In the genomic region with DNA sequence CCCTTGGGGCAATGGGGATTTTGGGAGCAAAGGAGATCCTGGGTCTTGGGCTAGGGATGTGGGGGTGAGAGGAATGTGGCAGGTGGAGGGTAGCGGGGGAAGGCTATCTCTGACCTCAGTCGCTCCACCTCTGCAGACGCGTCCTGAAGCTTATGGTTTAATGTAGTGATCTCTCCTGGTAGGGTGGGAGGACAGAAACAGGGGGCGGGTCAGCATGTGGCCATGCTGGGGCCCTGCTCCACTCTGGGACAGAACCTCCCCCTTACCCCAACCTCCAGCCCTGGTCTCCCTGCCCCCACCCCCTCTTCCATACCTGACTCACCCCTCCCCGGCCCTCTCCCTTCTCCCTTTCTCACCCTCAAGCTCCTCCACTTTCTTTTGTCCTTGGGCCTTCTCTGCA, we compare ENCODE assay signal across 8 cellular contexts. TPM values are rescaled to one million over a fixed set of nuclear protein-coding genes. Genes with fewer than 3 reads are reported as not detected.
DNase-seq lines count a peak whose midpoint lies in the region; ATAC-seq and TF ChIP-seq lines count a peak whose summit lies in the region.
"Had no signal": no experiment of that assay in that cellular context is flagged by ENCODE, and none has a peak within 500 bp of the region (broad histone marks: within the 10 kb centered on the region; RNA-seq: fewer than 3 reads in every experiment).

No MANE protein-coding gene starts in this region.

- no peaks in the 10 kb centered on the region for H3K9me2 ChIP-seq in PC-3 (replicated peaks; ENCODE audit: low read length)

- peaks cover 0 to 2% (median 0%) of the 10 kb centered on the region in 3 donors for H3K27me3 ChIP-seq in gastrocnemius medialis
- no peaks in the 10 kb centered on the region for H3K27me3 ChIP-seq in PC-3 (ENCODE audit: low read length)

- POLR2A ChIA-PET in PC-3 (lab: Charles Lee; ENCODE audit: unreplicated experiment) = no interaction called here

- DNase-seq in GM13976 (ENCODE audit: low spot score) = peak; percentile 42
- peak; percentile 64 for DNase-seq in RKO (ENCODE audit: low spot score)
- DNase-seq in fibroblast of villous mesenchyme (ENCODE audit: low read depth) = no peak
- DNase-seq in gastrocnemius medialis = no peak
- DNase-seq in PC-3 = no peak
- DNase-seq in foreskin melanocyte = no peak
- DNase-seq: NCI-H1930 had no signal

- no peak for TF ChIP-seq POLR2A in gastrocnemius medialis (IDR thresholded peaks at IDR 0.05)

- H4K20me1 ChIP-seq in PC-3 (ENCODE audit: low read length) = no peaks in the 10 kb centered on the region

- intact Hi-C loops in gastrocnemius medialis (cut with DNase I; ENCODE audit: low total_unique reads) = no loop called here
- intact Hi-C loops in PC-3 (cut with micrococcal nuclease) = no loop called here

- CTCF ChIA-PET in PC-3 (lab: Charles Lee) = no interaction called here

- H3K4me1 ChIP-seq in gastrocnemius medialis (peaks cover 0 to 7% of the 10 kb centered on the region in 2 donors), PC-3 (ENCODE audit: insufficient read depth, low read length) (no peaks in the 10 kb centered on the region)

- ATAC-seq in gastrocnemius medialis = no peak
- no peak for ATAC-seq in PC-3
- ATAC-seq in GM19035 (IDR thresholded peaks at IDR 0.05; ENCODE audit: unreplicated experiment) = no peak

- H3K9ac ChIP-seq in PC-3 (ENCODE audit: low read length) = no peak overlapping the region

- peak overlapping the region; percentile 69 for H3K4me3 ChIP-seq in fibroblast of villous mesenchyme (ENCODE audit: low read depth, low read length)
- peak overlapping the region; percentile 46 to 60 (median 52) for H3K4me3 ChIP-seq in gastrocnemius medialis
- H3K4me3 ChIP-seq in PC-3 (ENCODE audit: low read length) = no peak overlapping the region

- H3F3A ChIP-seq in PC-3 (ENCODE audit: low read length, unreplicated experiment) = no peaks in the 10 kb centered on the region

- BruUV-seq in PC-3 (replicated peaks; lab: Mats Ljungman, UMichigan) = no TSS peak

- H2AFZ ChIP-seq in PC-3 (ENCODE audit: low read length) = no peak overlapping the region

- in situ Hi-C loops in GM13976 (cut with MboI; ENCODE audit: low sequenced_read_pairs, unreplicated experiment) (no loop called here), gastrocnemius medialis (cut with MboI; ENCODE audit: low sequenced_read_pairs in 4 of 4) (no loop called here)

- peak overlapping the region; percentile 44 to 82 (median 82) for H3K27ac ChIP-seq in gastrocnemius medialis
- H3K27ac ChIP-seq in PC-3 (ENCODE audit: low read length) = no peak overlapping the region

- TF ChIP-seq CTCF in GM13976 (IDR thresholded peaks at IDR 0.05; ENCODE audit: borderline replicate concordance, control extremely low read depth, extremely low read depth, insufficient read depth, missing control alignments) (no peak), fibroblast of villous mesenchyme (IDR thresholded peaks at IDR 0.05; ENCODE audit: insufficient read depth, low read depth, low read length) (no peak), gastrocnemius medialis (IDR thresholded peaks at IDR 0.05 in 4 of 5, conservative IDR thresholded peaks at IDR 0.05 in 1 of 5) (no peak), PC-3 (conservative IDR thresholded peaks at IDR 0.05; ENCODE audit: low read depth, low read length) (no peak)

- no peaks in the 10 kb centered on the region for H3K9me3 ChIP-seq in gastrocnemius medialis
- no peaks in the 10 kb centered on the region for H3K9me3 ChIP-seq in PC-3 (ENCODE audit: low read length)

- H3K79me2 ChIP-seq in PC-3 (ENCODE audit: low read length) = no peaks in the 10 kb centered on the region

- no peak overlapping the region for H3K4me2 ChIP-seq in PC-3 (ENCODE audit: low read length)

- H3K36me3 ChIP-seq in gastrocnemius medialis (no peaks in the 10 kb centered on the region), PC-3 (ENCODE audit: low read depth, low read length) (no peaks in the 10 kb centered on the region)

RNA-seq across cellular contexts. Expression of gene BST2, which starts 1.4 kb away (rescaled TPM):
- total RNA-seq in fibroblast of villous mesenchyme = 2.6 and 7.8 TPM in 2 replicates
- total RNA-seq in gastrocnemius medialis = 10 to 100 TPM; 19.0 to 28.2 (median 23.1) TPM
- 0.84 and 1.3 TPM in 2 replicates for total RNA-seq in PC-3 (2014; rRNA removed)

RNA-seq across cellular contexts. Expression of gene CCDC194, which starts 10.0 kb away (rescaled TPM):
- total RNA-seq in fibroblast of villous mesenchyme (not detected in 2 replicates), gastrocnemius medialis (not detected), PC-3 (2014; rRNA removed) (not detected in 2 replicates)

RNA-seq across cellular contexts. Expression of gene MVB12A, which starts 15.8 kb away (rescaled TPM):
- total RNA-seq in fibroblast of villous mesenchyme = 32.0 and 47.0 TPM in 2 replicates
- 10 to 100 TPM; 35.8 to 62.7 (median 52.3) TPM for total RNA-seq in gastrocnemius medialis
- total RNA-seq in PC-3 (2014; rRNA removed) = 82.5 and 103 TPM in 2 replicates

RNA-seq across cellular contexts. Expression of gene PLVAP, which starts 26.9 kb away (rescaled TPM):
- total RNA-seq in fibroblast of villous mesenchyme (not detected in 2 replicates), gastrocnemius medialis (10 to 100 TPM; 11.5 to 45.1 (median 18.8) TPM), PC-3 (2014; rRNA removed) (not detected in 2 replicates)

RNA-seq across cellular contexts. Expression of gene TMEM221, which starts 44.5 kb away (rescaled TPM):
- total RNA-seq in fibroblast of villous mesenchyme (not detected in 2 replicates), gastrocnemius medialis (not detected), PC-3 (2014; rRNA removed) (1.7 and 3.0 TPM in 2 replicates)

Comparison
In these comparisons a context has a peak if more than half of its experiments do, and no peak if none do; other contexts are left out.
1. DNase-seq: peak in GM13976 (single experiment) and RKO (single experiment); none in fibroblast of villous mesenchyme (single experiment), gastrocnemius medialis (0 of 2), PC-3 (single experiment) and foreskin melanocyte (single experiment).